Comparison of ENCODE assay signal across 8 cellular contexts in genomic region chr1:8425150-8425780, GRCh38.
DNase-seq lines count a peak whose midpoint lies in the region; ATAC-seq and TF ChIP-seq lines count a peak whose summit lies in the region.

No MANE protein-coding gene starts in this region.

- H3K36me3 ChIP-seq in cardiac muscle cell, result no peaks in the 10 kb centered on the region
- no peaks in the 10 kb centered on the region for H3K36me3 ChIP-seq in body of pancreas (replicated peaks in 1 of 2; ENCODE audit: insufficient read depth in 1 of 2, low read depth in 2 of 2)
- peaks cover 3 to 7% of the 10 kb centered on the region in 2 donors for H3K36me3 ChIP-seq in muscle layer of duodenum (ENCODE audit: control insufficient read depth in 1 of 2, insufficient read depth in 2 of 2, low read length in 2 of 2)
- H3K36me3 ChIP-seq in upper lobe of right lung, result peaks cover 5% of the 10 kb centered on the region

- no peak for ATAC-seq in body of pancreas
- ATAC-seq in upper lobe of right lung, result no peak
- no peak for ATAC-seq in HG03442 (IDR thresholded peaks at IDR 0.05; ENCODE audit: unreplicated experiment)
- ATAC-seq in HG03159 (IDR thresholded peaks at IDR 0.05; ENCODE audit: unreplicated experiment), result no peak

- TF ChIP-seq CTCF in cardiac muscle cell (IDR thresholded peaks at IDR 0.05; ENCODE audit: low read depth, low read length) (no peak), body of pancreas (IDR thresholded peaks at IDR 0.05) (no peak), upper lobe of right lung (IDR thresholded peaks at IDR 0.05) (no peak)

- H3K9me3 ChIP-seq in cardiac muscle cell (ENCODE audit: low read depth) (no peaks in the 10 kb centered on the region), body of pancreas (no peaks in the 10 kb centered on the region), muscle layer of duodenum (ENCODE audit: control insufficient read depth in 1 of 2, low read length in 2 of 2) (no peaks in the 10 kb centered on the region), upper lobe of right lung (no peaks in the 10 kb centered on the region)

- H3K4me3 ChIP-seq in cardiac muscle cell (no peak overlapping the region), body of pancreas (no peak overlapping the region), muscle layer of duodenum (ENCODE audit: low read depth in 1 of 2, low read length in 2 of 2) (peak overlapping the region; percentile 72 to 76), upper lobe of right lung (peak overlapping the region; percentile 74)

- peaks cover 47% of the 10 kb centered on the region for H3K4me1 ChIP-seq in cardiac muscle cell (ENCODE audit: low read depth)
- peaks cover 42% of the 10 kb centered on the region for H3K4me1 ChIP-seq in body of pancreas
- peaks cover 19% of the 10 kb centered on the region in 2 donors for H3K4me1 ChIP-seq in muscle layer of duodenum (ENCODE audit: control insufficient read depth in 1 of 2, insufficient read depth in 2 of 2, low read length in 2 of 2)
- peaks cover 53% of the 10 kb centered on the region for H3K4me1 ChIP-seq in upper lobe of right lung

- H3K27me3 ChIP-seq in cardiac muscle cell, result no peaks in the 10 kb centered on the region
- no peaks in the 10 kb centered on the region for H3K27me3 ChIP-seq in body of pancreas
- H3K27me3 ChIP-seq in muscle layer of duodenum (ENCODE audit: low read depth, low read length), result no peaks in the 10 kb centered on the region
- H3K27me3 ChIP-seq in upper lobe of right lung, result no peaks in the 10 kb centered on the region

- no peak for TF ChIP-seq POLR2A in body of pancreas (IDR thresholded peaks at IDR 0.05)

- H3K27ac ChIP-seq in cardiac muscle cell (peak overlapping the region; percentile 89), body of pancreas (peak overlapping the region; percentile 93 to 98 (median 96)), muscle layer of duodenum (ENCODE audit: low read length) (peak overlapping the region; percentile 89), upper lobe of right lung (peak overlapping the region; percentile 95)

- WGBS in body of pancreas, 2 donors, result 80 to 84% methylated on average over 10 of the region's 10 CpGs

- DNase-seq in cardiac muscle cell (ENCODE audit: low read depth in 1 of 2, low spot score in 1 of 2) (no peak), cardiac septum (ENCODE audit: low spot score) (no peak), body of pancreas (no peak), upper lobe of right lung (no peak), germinal center (ENCODE audit: low spot score) (no peak)

- intact Hi-C loops in cardiac septum (cut with DNase I) (no loop called here), body of pancreas (cut with DNase I) (loop anchor here (5.0 kb wide), 1 partner anchor 48 kb away; no protein-coding TSS in a partner anchor), upper lobe of right lung (cut with DNase I) (no loop called here)

Comparison
In these comparisons a context has a peak if more than half of its experiments do, and no peak if none do; other contexts are left out.
1. H3K4me3 ChIP-seq: peak in muscle layer of duodenum (2 of 2) and upper lobe of right lung (single experiment); none in cardiac muscle cell (single experiment) and body of pancreas (0 of 2).
2. Peak in every context shown above with its lines, with median percentiles within 50 percentile points of each other: H3K27ac ChIP-seq.